In the genomic region with DNA sequence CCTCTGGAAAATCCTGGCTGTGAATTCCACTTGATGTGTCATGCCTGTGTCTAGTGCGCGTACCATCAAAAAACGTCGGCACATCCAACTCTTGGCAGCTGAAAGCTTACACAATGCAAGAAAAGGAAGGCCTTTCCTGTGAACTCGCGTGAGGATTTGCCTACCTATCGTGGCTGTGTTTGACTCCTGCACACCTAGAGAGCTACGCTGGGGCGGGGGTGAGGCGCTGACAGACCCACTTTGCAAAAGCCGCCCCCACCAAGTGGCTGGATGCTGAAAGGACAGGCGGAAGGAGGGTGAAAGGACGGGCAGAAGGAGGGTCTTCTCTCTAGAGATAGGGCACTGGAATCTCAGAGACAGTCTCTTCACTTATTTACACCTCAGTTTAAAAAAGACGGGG, we compare ENCODE assay signal across 30 cellular contexts.
DNase-seq lines count a peak whose midpoint lies in the region; ATAC-seq and TF ChIP-seq lines count a peak whose summit lies in the region.
"Had no signal": no experiment of that assay in that cellular context is flagged by ENCODE, and none has a peak within 500 bp of the region (broad histone marks: within the 10 kb centered on the region; RNA-seq: fewer than 3 reads in every experiment).

No MANE protein-coding gene starts in this region.

- TF ChIP-seq CTCF in endodermal cell (conservative IDR thresholded peaks at IDR 0.05) (no peak), nephron progenitor cell (IDR thresholded peaks at IDR 0.05) (no peak)

- H3K27me3 Mint-ChIP-seq in endodermal cell (ENCODE audit: insufficient read depth) (no peaks in the 10 kb centered on the region), nephron progenitor cell (ENCODE audit: low read depth, poor library complexity) (peaks cover 8% of the 10 kb centered on the region)
- H3K27me3 Mint-ChIP-seq: activated CD8-positive, alpha-beta T cell treated with anti-CD3 and anti-CD28 coated beads for 36 hours had no signal

- peaks cover 26% of the 10 kb centered on the region for H3K4me1 Mint-ChIP-seq in endodermal cell
- peaks cover 39% of the 10 kb centered on the region for H3K4me1 Mint-ChIP-seq in nephron progenitor cell
- H3K4me1 Mint-ChIP-seq: CD4-positive, alpha-beta memory T cell; stimulated activated naive CD8-positive, alpha-beta T cell treated with anti-CD3 and anti-CD28 coated beads, Interleukin-15, amount 100 ng/mL, for 72 hours had no signal

- DNase-seq in D341Med (ENCODE audit: low spot score) (peak; percentile 15), H7 (peak; percentile 73), endodermal cell (peak; percentile 64), nephron progenitor cell (no peak), nucleus accumbens (lab: John Stamatoyannopoulos, UW) (no peak)
- DNase-seq: activated CD4-positive, CD25-positive, alpha-beta regulatory T cell treated with anti-CD3 and anti-CD28 coated beads, Interleukin-2, amount 50 U/mL, for 72 hours; activated CD8-positive, alpha-beta T cell treated with anti-CD3 and anti-CD28 coated beads for 36 hours; CD4-positive, alpha-beta memory T cell; effector memory CD4-positive, alpha-beta T cell; heart right ventricle; Kasumi-1; NCI-H1436; NCI-H2081 treated with DMSO at 0.1 percent for 48 hours; NCI-H2227 treated with DMSO at 0.1 percent for 48 hours; NCI-H526 treated with DMSO at 0.1 percent for 48 hours; NK-92 treated with Interleukin-12 subunit alpha and Interleukin-12 subunit beta, amount 100 ng/mL, for 24 hours; PC-3; stimulated activated CD8-positive, alpha-beta memory T cell treated with anti-CD3 and anti-CD28 coated beads, Interleukin-4, amount 100 ng/mL, for 48 hours; stimulated activated naive CD8-positive, alpha-beta T cell treated with anti-CD3 and anti-CD28 coated beads, Interleukin-15, amount 100 ng/mL, for 72 hours had no signal

- no peaks in the 10 kb centered on the region for H3K4me1 ChIP-seq in endodermal cell (ENCODE audit: control insufficient read depth, insufficient read depth, low read length)
- H3K4me1 ChIP-seq: breast epithelium, heart right ventricle, right atrium auricular region, vagina had no signal

- H3K4me3 ChIP-seq in H7 (ENCODE audit: insufficient read depth, low read depth, low read length), result no peak overlapping the region
- H3K4me3 ChIP-seq in endodermal cell (ENCODE audit: low read length), result no peak overlapping the region
- H3K4me3 ChIP-seq: breast epithelium, heart right ventricle, right atrium auricular region, SK-N-MC, vagina had no signal

- H3K27ac ChIP-seq in endodermal cell (ENCODE audit: low read depth, low read length), result no peak overlapping the region
- H3K27ac ChIP-seq: breast epithelium, heart right ventricle, parathyroid adenoma, right atrium auricular region, SK-N-MC, vagina had no signal

- no peaks in the 10 kb centered on the region for H3K27me3 ChIP-seq in H7 (ENCODE audit: control insufficient read depth, insufficient read depth, low read length)
- no peaks in the 10 kb centered on the region for H3K27me3 ChIP-seq in endodermal cell (ENCODE audit: control insufficient read depth, insufficient read depth, low read length, poor library complexity, severe bottlenecking)
- H3K27me3 ChIP-seq: breast epithelium, right atrium auricular region, vagina had no signal

- H3K27ac Mint-ChIP-seq in endodermal cell, result no peak overlapping the region
- peak overlapping the region; percentile 26 for H3K27ac Mint-ChIP-seq in nephron progenitor cell
- H3K27ac Mint-ChIP-seq: activated CD8-positive, alpha-beta T cell treated with anti-CD3 and anti-CD28 coated beads for 36 hours; activated naive CD8-positive, alpha-beta T cell; CD4-positive, alpha-beta memory T cell; nephron; T-helper 1 cell treated with Interleukin-12 subunit alpha and Interleukin-12 subunit beta and Interleukin-4 antibody, amounts not matched to agents 30 μg/mL and 1 μg/mL, for 36 hours had no signal

- H3K9me3 Mint-ChIP-seq in endodermal cell, result no peaks in the 10 kb centered on the region
- H3K9me3 Mint-ChIP-seq in nephron progenitor cell, result no peaks in the 10 kb centered on the region
- H3K9me3 Mint-ChIP-seq: nephron; stimulated activated naive CD8-positive, alpha-beta T cell treated with anti-CD3 and anti-CD28 coated beads, Interleukin-15, amount 100 ng/mL, for 72 hours had no signal

- H3K9ac ChIP-seq in endodermal cell (ENCODE audit: extremely low read depth, low read length, poor library complexity, severe bottlenecking), result no peak overlapping the region
- H3K9ac ChIP-seq: parathyroid adenoma had no signal

- ATAC-seq in GM21390 (IDR thresholded peaks at IDR 0.05; ENCODE audit: unreplicated experiment) (no peak), GM19328 (IDR thresholded peaks at IDR 0.05; ENCODE audit: unreplicated experiment) (no peak)
- no peak for ATAC-seq in activated CD4-positive, CD25-positive, alpha-beta regulatory T cell treated with anti-CD3 and anti-CD28 coated beads, Interleukin-2, amount 50 U/mL, for 24 hours
- ATAC-seq: activated CD8-positive, alpha-beta T cell treated with anti-CD3 and anti-CD28 coated beads for 36 hours; PC-3 had no signal

- 88 to 91% methylated on average over 5 to 14 of the region's 14 CpGs for WGBS in endodermal cell (ENCODE audit: insufficient coverage in 1 of 2, insufficient read length in 1 of 2), 2 experiments

- H3K4me3 Mint-ChIP-seq in endodermal cell (no peak overlapping the region), nephron progenitor cell (no peak overlapping the region)
- H3K4me3 Mint-ChIP-seq: activated CD8-positive, alpha-beta T cell treated with anti-CD3 and anti-CD28 coated beads for 36 hours; activated naive CD8-positive, alpha-beta T cell; CD4-positive, alpha-beta memory T cell; nephron; stimulated activated naive CD8-positive, alpha-beta T cell treated with anti-CD3 and anti-CD28 coated beads, Interleukin-15, amount 100 ng/mL, for 72 hours; T-helper 1 cell treated with Interleukin-12 subunit alpha and Interleukin-12 subunit beta and Interleukin-4 antibody, amounts not matched to agents 30 μg/mL and 1 μg/mL, for 36 hours had no signal

- H3K36me3 Mint-ChIP-seq in endodermal cell (ENCODE audit: low read depth) (no peaks in the 10 kb centered on the region), nephron progenitor cell (ENCODE audit: low read depth) (peaks cover 1% of the 10 kb centered on the region)
- H3K36me3 Mint-ChIP-seq: activated naive CD8-positive, alpha-beta T cell; CD4-positive, alpha-beta memory T cell had no signal

- no peaks in the 10 kb centered on the region for H3K9me3 ChIP-seq in endodermal cell (ENCODE audit: control insufficient read depth, low read length)
- H3K9me3 ChIP-seq: breast epithelium, heart right ventricle, right atrium auricular region, vagina had no signal

- H3K36me3 ChIP-seq in H7 (replicated peaks; ENCODE audit: control insufficient read depth, insufficient read depth, low read length) (no peaks in the 10 kb centered on the region), endodermal cell (ENCODE audit: control insufficient read depth, insufficient read depth, low read length) (no peaks in the 10 kb centered on the region)
- H3K36me3 ChIP-seq: breast epithelium, heart right ventricle, right atrium auricular region, vagina had no signal

Comparison
In these comparisons a context has a peak if more than half of its experiments do, and no peak if none do; other contexts are left out.
1. DNase-seq: peak in D341Med (single experiment), H7 (single experiment) and endodermal cell (single experiment); none in nephron progenitor cell (single experiment) and nucleus accumbens (0 of 56).